In genomic region chr1:145859491-145860159, GRCh38 we compare ENCODE assay signal across 8 cellular contexts. TPM values are rescaled to one million over a fixed set of nuclear protein-coding genes. Genes with fewer than 3 reads are reported as not detected.
A peak's percentile ranks its signal among the peaks of the same experiment; 100 is the strongest.
DNase-seq lines count a peak whose midpoint lies in the region; ATAC-seq and TF ChIP-seq lines count a peak whose summit lies in the region.

No MANE protein-coding gene starts in this region.

- ATAC-seq in HG02763 (IDR thresholded peaks at IDR 0.05; ENCODE audit: unreplicated experiment): peak; percentile 61

- intact Hi-C loops in vagina (cut with DNase I): loop anchor here (10.0 kb wide), 1 partner anchor 55 kb away; the partner anchor contains the start of genes ITGA10 and PEX11B

- peak; percentile 93 for DNase-seq in GM13976 (ENCODE audit: low spot score)
- peak; percentile 89 for DNase-seq in NCI-H146 (lab: John Stamatoyannopoulos, UW)
- DNase-seq in T-helper 1 cell: peak; percentile 53 to 67 (median 65)
- peak in 55 of 56 donors; percentile 35 to 86 (median 67) for DNase-seq in amygdala (lab: John Stamatoyannopoulos, UW)
- peak; percentile 90 for DNase-seq in right atrium auricular region (ENCODE audit: low spot score)
- peak; percentile 50 for DNase-seq in pulmonary artery endothelial cell (ENCODE audit: low read depth, low spot score)
- DNase-seq in vagina (ENCODE audit: extremely low spot score in 2 of 2): peak in 1 of 2 donors; percentile 94

- H3K4me1 ChIP-seq in right atrium auricular region: peaks cover 0 to 19% of the 10 kb centered on the region in 2 donors
- peaks cover 20% of the 10 kb centered on the region for H3K4me1 ChIP-seq in vagina

- in situ Hi-C loops in GM13976 (cut with MboI; ENCODE audit: low sequenced_read_pairs, unreplicated experiment): no loop called here

- H3K27me3 ChIP-seq in right atrium auricular region (no peaks in the 10 kb centered on the region), vagina (no peaks in the 10 kb centered on the region)

- H3K27ac ChIP-seq in right atrium auricular region: peak overlapping the region; percentile 91 to 95
- peak overlapping the region; percentile 86 for H3K27ac ChIP-seq in vagina

- no peak for TF ChIP-seq CTCF in GM13976 (IDR thresholded peaks at IDR 0.05; ENCODE audit: borderline replicate concordance, control extremely low read depth, extremely low read depth, insufficient read depth, missing control alignments)
- TF ChIP-seq CTCF in right atrium auricular region (IDR thresholded peaks at IDR 0.05): peak in 1 of 2 donors; percentile 29
- TF ChIP-seq CTCF in vagina (IDR thresholded peaks at IDR 0.05): no peak

- TF ChIP-seq POLR2A in vagina (IDR thresholded peaks at IDR 0.05): peak in 1 of 2 donors; percentile 90

- H3K9me3 ChIP-seq in right atrium auricular region: no peaks in the 10 kb centered on the region
- no peaks in the 10 kb centered on the region for H3K9me3 ChIP-seq in vagina

- H3K36me3 ChIP-seq in right atrium auricular region (peaks cover 21% of the 10 kb centered on the region), vagina (peaks cover 0 to 22% of the 10 kb centered on the region in 2 donors)

- H3K4me3 ChIP-seq in right atrium auricular region: peak overlapping the region; percentile 81 to 94
- H3K4me3 ChIP-seq in vagina: peak overlapping the region; percentile 66 to 88

RNA-seq across cellular contexts. Expression of gene PIAS3, which starts 0.7 kb away (rescaled TPM):
- 10 to 100 TPM; 11.4 to 18.0 TPM for total RNA-seq in right atrium auricular region
- 7.6 and 9.8 TPM in 2 replicates for total RNA-seq in pulmonary artery endothelial cell
- total RNA-seq in vagina: 40.5 TPM

RNA-seq across cellular contexts. Expression of gene NUDT17, which starts 14.2 kb away (rescaled TPM):
- total RNA-seq in right atrium auricular region (10 to 100 TPM in 1 of 2 donors, 1 to 10 TPM in 1; 3.2 to 10.5 TPM), pulmonary artery endothelial cell (2.8 and 3.4 TPM in 2 replicates), vagina (2.5 TPM)

RNA-seq across cellular contexts. Expression of gene ANKRD35, which starts 26.0 kb away (rescaled TPM):
- total RNA-seq in right atrium auricular region (1 to 10 TPM; 1.8 to 2.4 TPM), pulmonary artery endothelial cell (0.32 and 0.33 TPM in 2 replicates), vagina (17.9 TPM)

RNA-seq across cellular contexts. Expression of gene POLR3C, which starts 35.6 kb away (rescaled TPM):
- total RNA-seq in right atrium auricular region (10 to 100 TPM; 16.0 to 19.5 TPM), pulmonary artery endothelial cell (33.7 and 36.3 TPM in 2 replicates), vagina (34.6 TPM)

RNA-seq across cellular contexts. Expression of gene RNF115, which starts 35.7 kb away (rescaled TPM):
- 10 to 100 TPM; 42.8 to 44.6 TPM for total RNA-seq in right atrium auricular region
- 17.9 and 20.0 TPM in 2 replicates for total RNA-seq in pulmonary artery endothelial cell
- total RNA-seq in vagina: 16.2 TPM
